Comparison of ENCODE assay signal across 10 cellular contexts in the genomic region with DNA sequence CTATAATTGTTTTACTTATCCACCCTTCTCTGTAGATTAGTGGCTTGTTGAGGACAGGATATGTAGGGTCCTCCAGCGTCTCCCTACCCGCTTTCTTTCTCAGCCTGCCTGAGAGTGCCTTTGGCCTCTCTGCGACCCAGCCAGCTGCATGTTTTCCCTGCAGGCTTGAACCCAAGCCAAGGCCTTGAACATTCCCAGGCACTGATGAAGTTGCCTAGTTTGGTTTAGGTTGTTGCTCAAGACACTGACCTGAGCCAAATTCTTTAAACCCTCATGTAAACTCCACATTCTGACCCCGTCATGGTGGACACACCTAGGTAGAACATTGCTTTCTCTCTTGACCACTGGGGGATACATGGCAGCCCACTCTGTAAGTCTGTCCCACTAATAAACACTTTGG. TPM values are rescaled to one million over a fixed set of nuclear protein-coding genes. Genes with fewer than 3 reads are reported as not detected.
DNase-seq lines count a peak whose midpoint lies in the region; ATAC-seq and TF ChIP-seq lines count a peak whose summit lies in the region.
"Had no signal": no experiment of that assay in that cellular context is flagged by ENCODE, and none has a peak within 500 bp of the region (broad histone marks: within the 10 kb centered on the region; RNA-seq: fewer than 3 reads in every experiment).

No MANE protein-coding gene starts in this region.

- H4K20me1 ChIP-seq in GM23248 (ENCODE audit: insufficient read depth) = no peaks in the 10 kb centered on the region
- H4K20me1 ChIP-seq in mammary epithelial cell (ENCODE audit: insufficient read depth, low read length) = no peaks in the 10 kb centered on the region

- H3K36me3 ChIP-seq in GM23248 (ENCODE audit: low read depth) (no peaks in the 10 kb centered on the region), mammary epithelial cell (ENCODE audit: insufficient read depth, low read length) (no peaks in the 10 kb centered on the region), subcutaneous abdominal adipose tissue (ENCODE audit: control insufficient read depth in 5 of 5, insufficient read depth in 5 of 5, low read length in 5 of 5) (no peaks in the 10 kb centered on the region)

- H3K4me2 ChIP-seq in GM23248 (ENCODE audit: unreplicated experiment) (no peak overlapping the region), mammary epithelial cell (ENCODE audit: insufficient read depth, low read depth, low read length) (no peak overlapping the region)

- H3F3A ChIP-seq in GM23248 (ENCODE audit: insufficient read depth) = peaks cover 52% of the 10 kb centered on the region

- intact Hi-C loops in mammary epithelial cell (cut with micrococcal nuclease) = no loop called here

- 26 to 29% methylated on average over 4 of the region's 4 CpGs for WGBS in GM23248 (ENCODE audit: low coverage in 1 of 2, low lambda C conversion rate in 2 of 2, missing lambda C conversion rate in 2 of 2), 2 experiments
- 6% methylated on average over 4 of the region's 4 CpGs for WGBS in mammary epithelial cell (ENCODE audit: low coverage, missing lambda C conversion rate)

- no peak overlapping the region; the same call in 1 of the 2 replicates for H3K9ac ChIP-seq in GM23248
- H3K9ac ChIP-seq in mammary epithelial cell (ENCODE audit: insufficient read depth, low read length) = no peak overlapping the region
- no peak overlapping the region for H3K9ac ChIP-seq in subcutaneous abdominal adipose tissue (ENCODE audit: low read length in 5 of 5)

- in situ Hi-C loops in GM23248 (cut with MboI) (no loop called here), mammary epithelial cell (cut with MboI; ENCODE audit: low sequenced_read_pairs in 2 of 2) (loop anchor here in 1 of 2 donors (25.0 kb wide), 1 partner anchor 680 kb away; no protein-coding TSS in a partner anchor)

- dilution Hi-C loops in mammary epithelial cell (cut with HindIII; ENCODE audit: low sequenced_read_pairs) = no loop called here

- no peak overlapping the region for H3K4me3 ChIP-seq in GM23248
- no peak overlapping the region for H3K4me3 ChIP-seq in mammary epithelial cell (replicated peaks in 1 of 3; ENCODE audit: insufficient read depth in 1 of 3, low read depth in 2 of 3, low read length in 3 of 3)
- H3K4me3 ChIP-seq in subcutaneous abdominal adipose tissue (ENCODE audit: low read depth in 1 of 5, low read length in 5 of 5) = no peak overlapping the region

- H2AFZ ChIP-seq in GM23248 = no peak overlapping the region
- H2AFZ ChIP-seq in mammary epithelial cell (ENCODE audit: low read depth, low read length) = no peak overlapping the region

- H3K4me1 ChIP-seq in GM23248 (ENCODE audit: insufficient read depth) (peaks cover 49% of the 10 kb centered on the region), mammary epithelial cell (ENCODE audit: insufficient read depth, low read length) (peaks cover 36% of the 10 kb centered on the region), subcutaneous abdominal adipose tissue (ENCODE audit: control insufficient read depth in 5 of 5, insufficient read depth in 5 of 5, low read length in 5 of 5) (peaks cover 5 to 39% (median 29%) of the 10 kb centered on the region in 5 donors)

- peak; percentile 78 for ATAC-seq in left lobe of liver

- no peaks in the 10 kb centered on the region for H3K9me2 ChIP-seq in GM23248 (ENCODE audit: insufficient read depth)

- H3K9me3 ChIP-seq in GM23248 (ENCODE audit: low read depth) = no peaks in the 10 kb centered on the region
- peaks cover 8% of the 10 kb centered on the region for H3K9me3 ChIP-seq in mammary epithelial cell (replicated peaks; ENCODE audit: insufficient read depth, low read length)
- H3K9me3 ChIP-seq in subcutaneous abdominal adipose tissue (ENCODE audit: control insufficient read depth in 5 of 5, low read length in 5 of 5) = peaks cover 0 to 14% (median 12%) of the 10 kb centered on the region in 5 donors

- H3K27me3 ChIP-seq in GM23248 (replicated peaks; ENCODE audit: insufficient read depth) = no peaks in the 10 kb centered on the region
- no peaks in the 10 kb centered on the region for H3K27me3 ChIP-seq in mammary epithelial cell (ENCODE audit: insufficient read depth, low read length)
- H3K27me3 ChIP-seq in subcutaneous abdominal adipose tissue (ENCODE audit: control insufficient read depth in 5 of 5, insufficient read depth in 4 of 5, low read length in 5 of 5) = no peaks in the 10 kb centered on the region

- H3K27ac ChIP-seq in GM23248 (peak overlapping the region; percentile 57), mammary epithelial cell (ENCODE audit: insufficient read depth, low read depth, low read length) (no peak overlapping the region), subcutaneous abdominal adipose tissue (ENCODE audit: low read depth, low read length) (peak overlapping the region; percentile 37)

- BruUV-seq in mammary epithelial cell (replicated peaks; lab: Mats Ljungman, UMichigan) = no TSS peak

- DNase-seq in GM23248 = peak; percentile 90
- peak; percentile 71 for DNase-seq in mammary epithelial cell
- DNase-seq in left lobe of liver (ENCODE audit: low spot score) = peak; percentile 77
- DNase-seq in SW 1271 (lab: John Stamatoyannopoulos, UW) = no peak
- DNase-seq in DMS53 (lab: John Stamatoyannopoulos, UW) = no peak
- DNase-seq in nucleus accumbens (lab: John Stamatoyannopoulos, UW) = no peak
- no peak for DNase-seq in SIG-M5 treated with dmso at 0.1 percent for 504 hours (lab: John Stamatoyannopoulos, UW; ENCODE audit: unreplicated experiment)
- DNase-seq: GOT3, NCI-H1105 treated with DMSO at 0.1 percent for 48 hours had no signal

- CTCF ChIA-PET in mammary epithelial cell (lab: Charles Lee; ENCODE audit: low non-redundant PET) = no interaction called here

- no peak for TF ChIP-seq CTCF in mammary epithelial cell (conservative IDR thresholded peaks at IDR 0.05 in 1 of 2, IDR thresholded peaks at IDR 0.05 in 1 of 2; ENCODE audit: extremely low read depth in 1 of 2, insufficient read depth in 1 of 2, low read depth in 1 of 2, low read length in 2 of 2)

- H3K79me2 ChIP-seq in GM23248 (ENCODE audit: insufficient read depth) = no peaks in the 10 kb centered on the region
- no peaks in the 10 kb centered on the region for H3K79me2 ChIP-seq in mammary epithelial cell (ENCODE audit: insufficient read depth, low read length)

RNA-seq across cellular contexts. Expression of a gene that starts 33.4 kb away (rescaled TPM):
- 464 and 477 TPM in 2 replicates for total RNA-seq in GM23248 (2014; rRNA removed; shearing (Covaris generic))
- polyA plus RNA-seq in GM23248 (2016; fragmentation: Nextera tagmentation; extraction: Ambion mirVana) = 255 and 258 TPM in 2 replicates
- total RNA-seq in mammary epithelial cell = 100 to 1,000 TPM; 148 to 150 TPM
- 71.8 TPM for polyA plus RNA-seq in mammary epithelial cell
- 73.3 TPM for polyA minus RNA-seq in mammary epithelial cell
- 49.8 TPM for total RNA-seq in left lobe of liver

RNA-seq across cellular contexts. Expression of a gene that starts 44.1 kb away (rescaled TPM):
- 31.5 and 42.2 TPM in 2 replicates for total RNA-seq in GM23248 (2014; rRNA removed; shearing (Covaris generic))
- polyA plus RNA-seq in GM23248 (2016; fragmentation: Nextera tagmentation; extraction: Ambion mirVana) (35.0 and 37.1 TPM in 2 replicates), mammary epithelial cell (9.1 TPM)
- total RNA-seq in mammary epithelial cell (10 to 100 TPM; 15.0 to 16.3 TPM), left lobe of liver (15.4 TPM)
- polyA minus RNA-seq in mammary epithelial cell = not detected

Comparison
In these comparisons a context has a peak if more than half of its experiments do, and no peak if none do; other contexts are left out.
1. DNase-seq: peak in GM23248 (single experiment), mammary epithelial cell (single experiment) and left lobe of liver (single experiment); none in SW 1271 (0 of 2), DMS53 (single experiment), nucleus accumbens (0 of 56) and SIG-M5 treated with dmso at 0.1 percent for 504 hours (single experiment).